Comparison of ENCODE assay signal across 16 cellular contexts in the genomic region with DNA sequence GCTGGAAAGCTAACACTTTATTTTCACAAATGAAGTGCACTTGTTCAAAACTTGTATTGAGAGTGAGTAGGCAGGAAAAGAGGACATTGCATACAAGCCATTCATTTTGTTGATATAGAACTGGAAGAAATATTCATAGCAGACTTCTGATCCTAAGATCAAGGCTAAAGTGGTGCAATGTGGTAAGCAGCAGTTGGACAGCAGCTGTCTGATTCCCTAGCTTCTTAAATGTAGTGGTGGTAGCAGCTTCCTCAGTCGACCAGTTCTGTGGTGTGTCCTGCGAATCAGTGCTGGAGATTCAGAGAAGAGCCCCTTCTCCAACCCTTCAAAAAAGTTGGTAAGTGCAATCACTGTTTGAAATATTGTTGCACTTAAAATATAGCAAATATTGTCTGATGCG.
DNase-seq lines count a peak whose midpoint lies in the region; ATAC-seq and TF ChIP-seq lines count a peak whose summit lies in the region.
"Had no signal": no experiment of that assay in that cellular context is flagged by ENCODE, and none has a peak within 500 bp of the region (broad histone marks: within the 10 kb centered on the region; RNA-seq: fewer than 3 reads in every experiment).

No MANE protein-coding gene starts in this region.

- H3K9ac ChIP-seq in liver (ENCODE audit: low read depth in 1 of 2, low read length in 2 of 2): no peak overlapping the region

- H3K36me3 ChIP-seq in liver (ENCODE audit: control insufficient read depth in 4 of 4, insufficient read depth in 3 of 4, low read depth in 1 of 4, low read length in 3 of 4) (no peaks in the 10 kb centered on the region), right lobe of liver (no peaks in the 10 kb centered on the region)

- H3K4me3 ChIP-seq in liver (ENCODE audit: low read depth in 1 of 3, low read length in 3 of 3): no peak overlapping the region
- H3K4me3 ChIP-seq in right lobe of liver: no peak overlapping the region
- H3K4me3 ChIP-seq: K562 had no signal

- no peak for TF ChIP-seq RAD21 in liver (IDR thresholded peaks at IDR 0.05)

- H3K27me3 ChIP-seq in liver (ENCODE audit: control insufficient read depth in 4 of 4, insufficient read depth in 4 of 4, low read length in 3 of 4) (no peaks in the 10 kb centered on the region), right lobe of liver (no peaks in the 10 kb centered on the region)

- no peaks in the 10 kb centered on the region for H3K9me3 ChIP-seq in liver (ENCODE audit: control insufficient read depth in 4 of 4, low read length in 3 of 4)
- no peaks in the 10 kb centered on the region for H3K9me3 ChIP-seq in right lobe of liver
- H3K9me3 ChIP-seq: Caco-2 had no signal

- WGBS in liver: 76% methylated on average over 3 of the region's 3 CpGs
- WGBS in right lobe of liver (ENCODE audit: insufficient coverage, low coverage, low lambda C conversion rate, missing lambda C conversion rate): 70% methylated on average over 2 of the region's 3 CpGs

- TF ChIP-seq CTCF in liver (IDR thresholded peaks at IDR 0.05; ENCODE audit: low read depth, low read length, missing input control) (no peak), right lobe of liver (IDR thresholded peaks at IDR 0.05) (no peak)

- ATAC-seq in right lobe of liver (no peak), GM18868 (IDR thresholded peaks at IDR 0.05; ENCODE audit: unreplicated experiment) (no peak)
- ATAC-seq: HCT116, K562 had no signal

- intact Hi-C loops in right lobe of liver (cut with DNase I): no loop called here

- H3K27ac ChIP-seq in liver (ENCODE audit: low read depth in 1 of 2, low read length in 2 of 2): no peak overlapping the region
- H3K27ac ChIP-seq in right lobe of liver: no peak overlapping the region
- H3K27ac ChIP-seq: C4-2B had no signal

- no peak for TF ChIP-seq POLR2A in right lobe of liver (IDR thresholded peaks at IDR 0.05)

- DNase-seq in right lobe of liver: no peak
- DNase-seq in LHCN-M2 (ENCODE audit: low read depth): peak; percentile 9
- peak; percentile 40 for DNase-seq in myocyte (ENCODE audit: low read depth)
- DNase-seq in NCI-H524 (lab: John Stamatoyannopoulos, UW): no peak
- DNase-seq: AML-193; Caco-2; CD4-positive, alpha-beta T cell; GDM1; GOT3; H7; HFFc6 had no signal

- H3K4me1 ChIP-seq in liver (ENCODE audit: control insufficient read depth in 4 of 4, insufficient read depth in 4 of 4, low read length in 3 of 4) (no peaks in the 10 kb centered on the region), right lobe of liver (no peaks in the 10 kb centered on the region)
- H3K4me1 ChIP-seq: Caco-2 had no signal

TF ChIP-seq in liver, 16 proteins besides CTCF, POLR2A, EP300 and RAD21:
- no peak for TF ChIP-seq YY1 (IDR thresholded peaks at IDR 0.05)
- TF ChIP-seq, protein P1, sequence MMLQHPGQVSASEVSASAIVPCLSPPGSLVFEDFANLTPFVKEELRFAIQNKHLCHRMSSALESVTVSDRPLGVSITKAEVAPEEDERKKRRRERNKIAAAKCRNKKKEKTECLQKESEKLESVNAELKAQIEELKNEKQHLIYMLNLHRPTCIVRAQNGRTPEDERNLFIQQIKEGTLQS (IDR thresholded peaks at IDR 0.05): no peak
- TF ChIP-seq FOXA2 (IDR thresholded peaks at IDR 0.05): no peak
- peak; percentile 18 for TF ChIP-seq REST (IDR thresholded peaks at IDR 0.05)

Comparison
In these comparisons a context has a peak if more than half of its experiments do, and no peak if none do; other contexts are left out.
1. DNase-seq: peak in LHCN-M2 (single experiment) and myocyte (single experiment); none in right lobe of liver (0 of 3) and NCI-H524 (0 of 2).